Comparison of ENCODE assay signal across 1 cellular context in the genomic region with DNA sequence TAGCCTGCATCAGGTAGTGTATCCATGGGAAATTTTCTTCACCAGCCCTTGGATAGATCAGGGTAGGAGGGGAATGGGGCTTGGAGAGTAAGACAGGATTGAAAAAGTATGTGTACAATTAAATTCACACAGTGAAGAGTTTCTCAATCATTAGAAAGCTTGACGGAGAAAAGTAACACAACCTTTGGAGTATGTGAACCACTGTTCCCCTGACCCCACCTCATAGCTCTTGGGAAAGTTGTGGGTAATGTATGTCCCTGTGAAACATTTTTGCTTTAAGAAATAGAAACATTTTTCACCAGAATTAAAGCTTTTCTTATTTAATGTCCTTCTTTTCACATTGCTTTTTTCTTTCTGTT.
TF ChIP-seq lines count a peak whose summit lies in the region.

No MANE protein-coding gene starts in this region.

TF ChIP-seq in IMR-90, 13 proteins besides CTCF, POLR2A, EP300 and RAD21:
- TF ChIP-seq RFX5 (IDR thresholded peaks at IDR 0.05; ENCODE audit: low read depth, low read length) (no peak), MAZ (IDR thresholded peaks at IDR 0.05; ENCODE audit: borderline replicate concordance, low read depth, low read length) (no peak), FOS (IDR thresholded peaks at IDR 0.05; ENCODE audit: low read depth, low read length) (no peak), RCOR1 (IDR thresholded peaks at IDR 0.05; ENCODE audit: insufficient replicate concordance, low read length) (no peak), CEBPB (IDR thresholded peaks at IDR 0.05; ENCODE audit: low read depth, low read length) (no peak), SMC3 (IDR thresholded peaks at IDR 0.05; ENCODE audit: low read depth, low read length) (no peak), CHD1 (IDR thresholded peaks at IDR 0.05; ENCODE audit: low read depth, low read length) (no peak), MAFK (IDR thresholded peaks at IDR 0.05; ENCODE audit: low read depth, low read length) (no peak), BHLHE40 (IDR thresholded peaks at IDR 0.05; ENCODE audit: low read depth, low read length) (no peak), NFE2L2 (IDR thresholded peaks at IDR 0.05; ENCODE audit: low read depth, low read length) (no peak)
- TF ChIP-seq, protein P1, sequence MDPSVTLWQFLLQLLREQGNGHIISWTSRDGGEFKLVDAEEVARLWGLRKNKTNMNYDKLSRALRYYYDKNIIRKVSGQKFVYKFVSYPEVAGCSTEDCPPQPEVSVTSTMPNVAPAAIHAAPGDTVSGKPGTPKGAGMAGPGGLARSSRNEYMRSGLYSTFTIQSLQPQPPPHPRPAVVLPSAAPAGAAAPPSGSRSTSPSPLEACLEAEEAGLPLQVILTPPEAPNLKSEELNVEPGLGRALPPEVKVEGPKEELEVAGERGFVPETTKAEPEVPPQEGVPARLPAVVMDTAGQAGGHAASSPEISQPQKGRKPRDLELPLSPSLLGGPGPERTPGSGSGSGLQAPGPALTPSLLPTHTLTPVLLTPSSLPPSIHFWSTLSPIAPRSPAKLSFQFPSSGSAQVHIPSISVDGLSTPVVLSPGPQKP (IDR thresholded peaks at IDR 0.05; ENCODE audit: borderline replicate concordance, low read depth, low read length): no peak
- TF ChIP-seq, protein P2, sequence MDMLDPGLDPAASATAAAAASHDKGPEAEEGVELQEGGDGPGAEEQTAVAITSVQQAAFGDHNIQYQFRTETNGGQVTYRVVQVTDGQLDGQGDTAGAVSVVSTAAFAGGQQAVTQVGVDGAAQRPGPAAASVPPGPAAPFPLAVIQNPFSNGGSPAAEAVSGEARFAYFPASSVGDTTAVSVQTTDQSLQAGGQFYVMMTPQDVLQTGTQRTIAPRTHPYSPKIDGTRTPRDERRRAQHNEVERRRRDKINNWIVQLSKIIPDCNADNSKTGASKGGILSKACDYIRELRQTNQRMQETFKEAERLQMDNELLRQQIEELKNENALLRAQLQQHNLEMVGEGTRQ (IDR thresholded peaks at IDR 0.05; ENCODE audit: low read depth, low read length): no peak
TF ChIP-seq in IMR-90: peak in this region for 0.
